1 cellular context compared by ENCODE assay signal in the genomic region with DNA sequence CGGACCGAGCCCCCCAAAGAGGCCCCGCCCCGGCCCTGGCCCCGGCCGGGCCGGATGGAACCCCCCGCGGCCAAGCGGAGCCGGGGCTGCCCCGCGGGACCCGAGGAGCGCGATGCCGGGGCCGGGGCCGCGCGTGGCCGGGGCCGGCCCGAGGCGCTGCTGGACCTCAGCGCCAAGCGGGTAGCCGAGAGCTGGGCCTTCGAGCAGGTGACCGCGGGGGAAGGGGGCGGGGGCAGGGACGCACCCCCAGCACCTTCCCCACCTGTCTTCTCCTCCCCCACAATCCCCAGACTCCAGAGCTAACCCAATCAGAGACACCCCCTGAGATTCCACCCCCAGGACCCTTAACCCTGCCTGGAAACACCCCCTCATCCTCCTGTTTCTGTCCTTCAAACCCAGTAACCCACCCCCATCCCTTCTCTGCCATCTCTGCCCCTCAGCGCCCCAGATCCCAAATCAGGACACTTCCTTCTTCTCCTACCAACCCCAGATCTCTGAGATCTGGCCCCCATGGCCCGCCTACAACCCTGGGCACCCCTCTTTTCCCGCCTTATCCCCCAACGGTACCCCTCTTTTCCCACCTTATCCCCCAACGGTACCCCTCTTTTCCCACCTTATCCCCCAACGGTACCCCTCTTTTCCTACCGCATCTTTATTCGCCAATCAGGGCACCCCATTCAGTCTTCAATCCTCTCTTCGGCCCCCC.
TF ChIP-seq lines count a peak whose summit lies in the region.

No MANE protein-coding gene starts in this region.

TF ChIP-seq in endothelial cell of umbilical vein, 7 proteins besides CTCF, POLR2A, EP300 and RAD21:
- TF ChIP-seq JUN (IDR thresholded peaks at IDR 0.05; ENCODE audit: borderline replicate concordance, insufficient read depth, insufficient read length, low read depth) (no peak), POLR2AphosphoS5 (IDR thresholded peaks at IDR 0.05; ENCODE audit: insufficient read depth, low read depth, low read length) (no peak), MYC (IDR thresholded peaks at IDR 0.05; ENCODE audit: low read depth, low read length) (no peak), EZH2 (IDR thresholded peaks at IDR 0.05; ENCODE audit: borderline replicate concordance, low read depth, low read length, severe bottlenecking) (no peak), FOS (IDR thresholded peaks at IDR 0.05; ENCODE audit: borderline replicate concordance, insufficient read depth, low read length) (no peak)
